ENCODE assay signal across 8 cellular contexts in genomic region chrY:17579131-17579955, GRCh38.
DNase-seq lines count a peak whose midpoint lies in the region; ATAC-seq and TF ChIP-seq lines count a peak whose summit lies in the region.
"Not testable (repeated sequence)": the region's sequence is repeated elsewhere in the genome, so short reads cannot be mapped to it uniquely, and the experiment has no call there.

No MANE protein-coding gene starts in this region.

- CTCF ChIA-PET in activated CD4-positive, alpha-beta memory T cell treated with anti-CD3 and anti-CD28 coated beads, Interleukin-2, amount 10 ng/mL, durations not matched to agents 7 days and 5 days (lab: Charles Lee) = not testable (repeated sequence)

- not testable (repeated sequence) for H3K4me1 ChIP-seq in left ventricle myocardium inferior

- H3K27me3 Mint-ChIP-seq in activated CD4-positive, alpha-beta memory T cell treated with anti-CD3 and anti-CD28 coated beads, Interleukin-2, amount 10 ng/mL, durations not matched to agents 7 days and 5 days; activated naive CD8-positive, alpha-beta T cell treated with anti-CD3 and anti-CD28 coated beads, Interleukin-2, amount 50 U/mL, for 24 hours: not testable (repeated sequence)

- not testable (repeated sequence) for DNase-seq in LNCaP clone FGC (ENCODE audit: low read depth); activated naive CD8-positive, alpha-beta T cell treated with anti-CD3 and anti-CD28 coated beads, Interleukin-2, amount 50 U/mL, for 24 hours; left ventricle myocardium inferior
- DNase-seq in activated CD4-positive, alpha-beta memory T cell treated with anti-CD3 and anti-CD28 coated beads, Interleukin-2, amount 10 ng/mL, durations not matched to agents 7 days and 5 days = peak; percentile 2
- DNase-seq in stimulated activated effector memory CD8-positive, alpha-beta T cell treated with anti-CD3 and anti-CD28 coated beads, Interleukin-12 subunit alpha, Interleukin-12 subunit beta, amount 100 ng/mL, for 72 hours (ENCODE audit: low spot score in 2 of 2) = peak in 1 of 2 donors; percentile 63

- H3K4me3 Mint-ChIP-seq in activated CD4-positive, alpha-beta memory T cell treated with anti-CD3 and anti-CD28 coated beads, Interleukin-2, amount 10 ng/mL, durations not matched to agents 7 days and 5 days; activated naive CD8-positive, alpha-beta T cell treated with anti-CD3 and anti-CD28 coated beads, Interleukin-2, amount 50 U/mL, for 24 hours; stimulated activated effector memory CD8-positive, alpha-beta T cell treated with anti-CD3 and anti-CD28 coated beads, Interleukin-12 subunit alpha, Interleukin-12 subunit beta, amount 100 ng/mL, for 72 hours: not testable (repeated sequence)

- H3K4me3 ChIP-seq in LNCaP clone FGC (ENCODE audit: low read depth, low read length) (peak overlapping the region; percentile 30), left ventricle myocardium inferior (peak overlapping the region; percentile 52)

- peak; percentile 87 for ATAC-seq in GM18498 (IDR thresholded peaks at IDR 0.05; ENCODE audit: unreplicated experiment)
- ATAC-seq in GM21447 (IDR thresholded peaks at IDR 0.05; ENCODE audit: unreplicated experiment) = peak; percentile 79
- ATAC-seq in HG03039 (IDR thresholded peaks at IDR 0.05; ENCODE audit: unreplicated experiment) = peak; percentile 65
- ATAC-seq in activated naive CD8-positive, alpha-beta T cell treated with anti-CD3 and anti-CD28 coated beads, Interleukin-2, amount 50 U/mL, for 24 hours = peak; percentile 20
- ATAC-seq in stimulated activated effector memory CD8-positive, alpha-beta T cell treated with anti-CD3 and anti-CD28 coated beads, Interleukin-12 subunit alpha, Interleukin-12 subunit beta, amount 100 ng/mL, for 72 hours = peak; percentile 63

- not testable (repeated sequence) for H3K27me3 ChIP-seq in left ventricle myocardium inferior (ENCODE audit: low read depth)

- not testable (repeated sequence) for H3K36me3 Mint-ChIP-seq in activated CD4-positive, alpha-beta memory T cell treated with anti-CD3 and anti-CD28 coated beads, Interleukin-2, amount 10 ng/mL, durations not matched to agents 7 days and 5 days (ENCODE audit: low read depth); activated naive CD8-positive, alpha-beta T cell treated with anti-CD3 and anti-CD28 coated beads, Interleukin-2, amount 50 U/mL, for 24 hours (ENCODE audit: low read depth); stimulated activated effector memory CD8-positive, alpha-beta T cell treated with anti-CD3 and anti-CD28 coated beads, Interleukin-12 subunit alpha, Interleukin-12 subunit beta, amount 100 ng/mL, for 72 hours

- intact Hi-C loops in left ventricle myocardium inferior (cut with micrococcal nuclease) = not testable (repeated sequence)

- H3K27ac Mint-ChIP-seq in activated CD4-positive, alpha-beta memory T cell treated with anti-CD3 and anti-CD28 coated beads, Interleukin-2, amount 10 ng/mL, durations not matched to agents 7 days and 5 days; activated naive CD8-positive, alpha-beta T cell treated with anti-CD3 and anti-CD28 coated beads, Interleukin-2, amount 50 U/mL, for 24 hours; stimulated activated effector memory CD8-positive, alpha-beta T cell treated with anti-CD3 and anti-CD28 coated beads, Interleukin-12 subunit alpha, Interleukin-12 subunit beta, amount 100 ng/mL, for 72 hours: not testable (repeated sequence)

- not testable (repeated sequence) for H3K4me1 Mint-ChIP-seq in activated CD4-positive, alpha-beta memory T cell treated with anti-CD3 and anti-CD28 coated beads, Interleukin-2, amount 10 ng/mL, durations not matched to agents 7 days and 5 days; activated naive CD8-positive, alpha-beta T cell treated with anti-CD3 and anti-CD28 coated beads, Interleukin-2, amount 50 U/mL, for 24 hours; stimulated activated effector memory CD8-positive, alpha-beta T cell treated with anti-CD3 and anti-CD28 coated beads, Interleukin-12 subunit alpha, Interleukin-12 subunit beta, amount 100 ng/mL, for 72 hours

- H3K9me3 ChIP-seq in left ventricle myocardium inferior (replicated peaks) = not testable (repeated sequence)

- not testable (repeated sequence) for H3K36me3 ChIP-seq in left ventricle myocardium inferior

- H3K27ac ChIP-seq in left ventricle myocardium inferior (replicated peaks) = not testable (repeated sequence)

- not testable (repeated sequence) for TF ChIP-seq CTCF in LNCaP clone FGC (IDR thresholded peaks at IDR 0.05; ENCODE audit: control insufficient read depth, extremely low read depth, insufficient read depth); left ventricle myocardium inferior (IDR thresholded peaks at IDR 0.05; ENCODE audit: borderline replicate concordance)

- POLR2A ChIA-PET in activated CD4-positive, alpha-beta memory T cell treated with anti-CD3 and anti-CD28 coated beads, Interleukin-2, amount 10 ng/mL, durations not matched to agents 7 days and 5 days (lab: Charles Lee) = not testable (repeated sequence)

- not testable (repeated sequence) for H3K9me3 Mint-ChIP-seq in activated CD4-positive, alpha-beta memory T cell treated with anti-CD3 and anti-CD28 coated beads, Interleukin-2, amount 10 ng/mL, durations not matched to agents 7 days and 5 days; activated naive CD8-positive, alpha-beta T cell treated with anti-CD3 and anti-CD28 coated beads, Interleukin-2, amount 50 U/mL, for 24 hours; stimulated activated effector memory CD8-positive, alpha-beta T cell treated with anti-CD3 and anti-CD28 coated beads, Interleukin-12 subunit alpha, Interleukin-12 subunit beta, amount 100 ng/mL, for 72 hours

Comparison
In these comparisons a context has a peak if more than half of its experiments do, and no peak if none do; other contexts are left out.
1. ATAC-seq: peak in every context shown above with its lines; median percentile 87 in GM18498; 79 in GM21447; 65 in HG03039; 63 in stimulated activated effector memory CD8-positive, alpha-beta T cell treated with anti-CD3 and anti-CD28 coated beads, Interleukin-12 subunit alpha, Interleukin-12 subunit beta, amount 100 ng/mL, for 72 hours; 20 in activated naive CD8-positive, alpha-beta T cell treated with anti-CD3 and anti-CD28 coated beads, Interleukin-2, amount 50 U/mL, for 24 hours.